ENCODE assay signal across 13 cellular contexts in genomic region chr18:26746284-26747130, GRCh38.
A peak's percentile ranks its signal among the peaks of the same experiment; 100 is the strongest.
DNase-seq lines count a peak whose midpoint lies in the region; TF ChIP-seq lines count a peak whose summit lies in the region.
"Had no signal": no experiment of that assay in that cellular context is flagged by ENCODE, and none has a peak within 500 bp of the region (broad histone marks: within the 10 kb centered on the region; RNA-seq: fewer than 3 reads in every experiment).

No MANE protein-coding gene starts in this region.

- H3K27ac ChIP-seq in thyroid gland: peak overlapping the region in 2 of 3 donors; percentile 66 to 69

- no TSS peak for BruUV-seq in MCF 10A (replicated peaks; lab: Mats Ljungman, UMichigan)

- H3K36me3 ChIP-seq in thyroid gland: no peaks in the 10 kb centered on the region

- POLR2A ChIA-PET in MCF 10A (lab: Yijun Ruan, JAX): interaction anchor here (0.6 to 2.8 kb wide), 14 partner anchors 10 to 259 kb away, joined by 3 to 44 read pairs (median 4); partner anchors contain the start of gene KCTD1

- peak; percentile 37 for DNase-seq in NCI-H82 (lab: John Stamatoyannopoulos, UW)
- no peak for DNase-seq in NCI-H82 treated with DMSO at 0.1 percent for 48 hours (lab: John Stamatoyannopoulos, UW; ENCODE audit: unreplicated experiment)
- DNase-seq in MCF 10A (ENCODE audit: unreplicated experiment): peak; percentile 69
- DNase-seq in kidney glomerular epithelial cell (lab: John Stamatoyannopoulos, UW): peak; percentile 46
- no peak for DNase-seq in thyroid gland
- DNase-seq in activated CD4-positive, alpha-beta T cell treated with anti-CD3 and anti-CD28 coated beads for 1 hour: no peak
- DNase-seq in activated T-cell treated with anti-CD3 and anti-CD28 coated beads, Interleukin-2, amount 50 U/mL, for 1 hour: no peak
- DNase-seq in NCI-H446 (lab: John Stamatoyannopoulos, UW): no peak
- DNase-seq: activated CD4-positive, CD25-positive, alpha-beta regulatory T cell; cerebellar nuclear complex; glutamatergic neuron; small intestine had no signal

- H3K36me3 Mint-ChIP-seq in MCF 10A (ENCODE audit: insufficient read depth, unreplicated experiment): no peaks in the 10 kb centered on the region

- H3K27ac Mint-ChIP-seq in MCF 10A (ENCODE audit: low read depth, unreplicated experiment): peak overlapping the region; percentile 71
- H3K27ac Mint-ChIP-seq: IgD-negative memory B cell had no signal

- no peaks in the 10 kb centered on the region for H3K27me3 ChIP-seq in thyroid gland

- no peak overlapping the region for H3K4me3 ChIP-seq in thyroid gland (replicated peaks in 1 of 3)

- intact Hi-C loops in MCF 10A (cut with micrococcal nuclease): no loop called here
- intact Hi-C loops in thyroid gland (cut with DNase I): no loop called here

- no peaks in the 10 kb centered on the region for H3K9me3 ChIP-seq in thyroid gland

- peak overlapping the region; percentile 40 for H3K4me3 Mint-ChIP-seq in MCF 10A (ENCODE audit: unreplicated experiment)
- H3K4me3 Mint-ChIP-seq: IgD-negative memory B cell had no signal

- peaks cover 24 to 42% of the 10 kb centered on the region in 2 donors for H3K4me1 ChIP-seq in thyroid gland

- no peaks in the 10 kb centered on the region for H3K27me3 Mint-ChIP-seq in MCF 10A (ENCODE audit: insufficient read depth, unreplicated experiment)
- H3K27me3 Mint-ChIP-seq: IgD-negative memory B cell had no signal

- peaks cover 32% of the 10 kb centered on the region for H3K4me1 Mint-ChIP-seq in MCF 10A (ENCODE audit: insufficient read depth, unreplicated experiment)
- H3K4me1 Mint-ChIP-seq: IgD-negative memory B cell had no signal

- H3K9me3 Mint-ChIP-seq in MCF 10A (ENCODE audit: unreplicated experiment): no peaks in the 10 kb centered on the region
- H3K9me3 Mint-ChIP-seq: IgD-negative memory B cell had no signal

- 36 to 41% methylated on average over 10 of the region's 10 CpGs for WGBS in thyroid gland, 2 donors

- TF ChIP-seq POLR2A in thyroid gland (IDR thresholded peaks at IDR 0.05): no peak

- TF ChIP-seq CTCF in MCF 10A (IDR thresholded peaks at IDR 0.05; ENCODE audit: unreplicated experiment) (no peak), thyroid gland (IDR thresholded peaks at IDR 0.05) (no peak)

- CTCF ChIA-PET in MCF 10A (lab: Yijun Ruan, JAX): interaction anchor here (1.2 to 1.4 kb wide), 3 partner anchors 10 to 126 kb away, joined by 4 to 5 read pairs (median 5); no protein-coding TSS in a partner anchor

Comparison
In these comparisons a context has a peak if more than half of its experiments do, and no peak if none do; other contexts are left out.
1. DNase-seq: peak in NCI-H82 (single experiment), MCF 10A (single experiment) and kidney glomerular epithelial cell (single experiment); none in NCI-H82 treated with DMSO at 0.1 percent for 48 hours (single experiment), thyroid gland (0 of 2), activated CD4-positive, alpha-beta T cell treated with anti-CD3 and anti-CD28 coated beads for 1 hour (single experiment), activated T-cell treated with anti-CD3 and anti-CD28 coated beads, Interleukin-2, amount 50 U/mL, for 1 hour (single experiment) and NCI-H446 (0 of 2).